Comparison of ENCODE assay signal across 18 cellular contexts in the genomic region with DNA sequence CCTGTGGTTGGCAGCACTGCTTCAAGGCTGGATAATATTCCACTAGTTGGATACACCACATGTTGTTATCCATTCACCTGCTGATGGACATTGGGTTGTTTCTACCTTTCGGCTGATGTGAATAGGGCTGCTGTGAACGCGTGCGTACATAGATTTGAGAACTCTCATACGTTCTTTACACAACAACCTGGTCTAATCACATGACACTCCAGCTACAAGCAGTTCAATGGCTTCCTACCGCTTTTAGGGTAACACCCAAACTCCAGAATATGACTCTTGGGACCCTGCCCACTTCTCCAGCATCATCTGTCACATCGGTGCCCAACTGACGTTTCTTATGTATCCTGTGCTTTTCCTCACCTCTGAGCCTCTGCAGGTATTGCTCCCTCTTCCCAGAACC.
A peak's percentile ranks its signal among the peaks of the same experiment; 100 is the strongest.
DNase-seq lines count a peak whose midpoint lies in the region; ATAC-seq and TF ChIP-seq lines count a peak whose summit lies in the region.
"Had no signal": no experiment of that assay in that cellular context is flagged by ENCODE, and none has a peak within 500 bp of the region (broad histone marks: within the 10 kb centered on the region; RNA-seq: fewer than 3 reads in every experiment).

No MANE protein-coding gene starts in this region.

- no peaks in the 10 kb centered on the region for H3K27me3 ChIP-seq in Karpas-422 (ENCODE audit: low read length)
- peaks cover 23% of the 10 kb centered on the region for H3K27me3 ChIP-seq in neutrophil
- no peaks in the 10 kb centered on the region for H3K27me3 ChIP-seq in testis
- H3K27me3 ChIP-seq in suprapubic skin, result no peaks in the 10 kb centered on the region
- H3K27me3 ChIP-seq: brain microvascular endothelial cell, heart right ventricle had no signal

- H3K27ac Mint-ChIP-seq in activated CD4-positive, alpha-beta T cell treated with anti-CD3 and anti-CD28 coated beads for 36 hours, result peak overlapping the region; percentile 93
- H3K27ac Mint-ChIP-seq in activated naive CD8-positive, alpha-beta T cell, result peak overlapping the region; percentile 89

- H3K4me1 ChIP-seq in Karpas-422 (ENCODE audit: low read length) (peaks cover 30% of the 10 kb centered on the region), neutrophil (ENCODE audit: control insufficient read depth in 1 of 2, insufficient read depth in 1 of 2, low read depth in 1 of 2, low read length in 1 of 2) (peaks cover 12 to 23% of the 10 kb centered on the region in 2 experiments), testis (peaks cover 5% of the 10 kb centered on the region), suprapubic skin (peaks cover 46% of the 10 kb centered on the region)
- H3K4me1 ChIP-seq: parathyroid adenoma had no signal

- CTCF ChIA-PET in activated CD4-positive, alpha-beta T cell treated with anti-CD3 and anti-CD28 coated beads for 36 hours (lab: Charles Lee), result interaction anchor here (0.7 to 6.3 kb wide), 6 partner anchors 8 to 239 kb away, joined by 3 to 68 read pairs (median 5); no protein-coding TSS in a partner anchor

- peak overlapping the region; percentile 64 for H3K4me2 ChIP-seq in Karpas-422 (ENCODE audit: low read depth, low read length, poor library complexity, severe bottlenecking)

- H3K27ac ChIP-seq in Karpas-422 (ENCODE audit: low read length) (peak overlapping the region; percentile 54; the same call in 1 of the 2 replicates), neutrophil (peak overlapping the region; percentile 69), testis (no peak overlapping the region), suprapubic skin (no peak overlapping the region)
- H3K27ac ChIP-seq: brain microvascular endothelial cell, parathyroid adenoma, SK-N-MC had no signal

- H3K4me3 Mint-ChIP-seq in activated CD4-positive, alpha-beta T cell treated with anti-CD3 and anti-CD28 coated beads for 36 hours, result peak overlapping the region; percentile 76
- H3K4me3 Mint-ChIP-seq in activated naive CD8-positive, alpha-beta T cell, result peak overlapping the region; percentile 57

- no peaks in the 10 kb centered on the region for H3K9me3 ChIP-seq in Karpas-422 (ENCODE audit: low read length)
- H3K9me3 ChIP-seq in neutrophil, result no peaks in the 10 kb centered on the region
- no peaks in the 10 kb centered on the region for H3K9me3 ChIP-seq in testis
- H3K9me3 ChIP-seq in suprapubic skin, result no peaks in the 10 kb centered on the region
- H3K9me3 ChIP-seq: heart right ventricle, mucosa of descending colon had no signal

- TF ChIP-seq CTCF in neutrophil (IDR thresholded peaks at IDR 0.05), result no peak
- no peak for TF ChIP-seq CTCF in testis (IDR thresholded peaks at IDR 0.05)
- TF ChIP-seq CTCF in suprapubic skin (IDR thresholded peaks at IDR 0.05), result no peak

- no peak for ATAC-seq in activated CD4-positive, alpha-beta T cell treated with anti-CD3 and anti-CD28 coated beads for 36 hours
- ATAC-seq: heart right ventricle had no signal

- WGBS in testis, 2 donors, result 65 to 85% methylated on average over 8 of the region's 8 CpGs
- WGBS in suprapubic skin, result 57% methylated on average over 8 of the region's 8 CpGs

- DNase-seq in activated CD4-positive, alpha-beta T cell treated with anti-CD3 and anti-CD28 coated beads for 36 hours, result no peak
- DNase-seq in activated CD4-positive, alpha-beta T cell treated with anti-CD3 and anti-CD28 coated beads for 4 hours, result no peak
- no peak for DNase-seq in Karpas-422
- DNase-seq in testis, result no peak
- DNase-seq in NCI-H2029 (lab: John Stamatoyannopoulos, UW), result no peak
- DNase-seq in suprapubic skin (ENCODE audit: low spot score in 2 of 2), result no peak
- DNase-seq: 8988T, brain microvascular endothelial cell, COR-L47, dorsolateral prefrontal cortex, heart right ventricle, NCI-H146, NCI-H446 treated with DMSO at 0.1 percent for 48 hours had no signal

- H3K36me3 ChIP-seq in Karpas-422 (ENCODE audit: insufficient read depth, low read length) (no peaks in the 10 kb centered on the region), neutrophil (no peaks in the 10 kb centered on the region), testis (ENCODE audit: low read depth, missing control alignments) (no peaks in the 10 kb centered on the region), suprapubic skin (no peaks in the 10 kb centered on the region)
- H3K36me3 ChIP-seq: brain microvascular endothelial cell had no signal

- no peak for TF ChIP-seq EP300 in suprapubic skin (IDR thresholded peaks at IDR 0.05)

- POLR2A ChIA-PET in activated CD4-positive, alpha-beta T cell treated with anti-CD3 and anti-CD28 coated beads for 36 hours (lab: Charles Lee), result interaction anchor here (0.6 to 1.4 kb wide), 4 partner anchors 17 to 241 kb away, joined by 3 to 9 read pairs (median 3); no protein-coding TSS in a partner anchor

- no peaks in the 10 kb centered on the region for H3K9me2 ChIP-seq in Karpas-422 (replicated peaks; ENCODE audit: insufficient read depth, low read length)

- no peaks in the 10 kb centered on the region for H4K20me1 ChIP-seq in Karpas-422 (ENCODE audit: insufficient read depth, low read depth, low read length)

- peak overlapping the region; percentile 42; the same call in 1 of the 2 replicates for H3K4me3 ChIP-seq in Karpas-422 (ENCODE audit: low read length)
- no peak overlapping the region for H3K4me3 ChIP-seq in neutrophil (ENCODE audit: low read depth in 1 of 2, low read length in 1 of 2)
- H3K4me3 ChIP-seq in testis, result no peak overlapping the region
- no peak overlapping the region for H3K4me3 ChIP-seq in suprapubic skin
- H3K4me3 ChIP-seq: dorsolateral prefrontal cortex, heart right ventricle, mucosa of descending colon, SK-N-MC had no signal

- H3K27me3 Mint-ChIP-seq in activated CD4-positive, alpha-beta T cell treated with anti-CD3 and anti-CD28 coated beads for 36 hours, result no peaks in the 10 kb centered on the region
- H3K27me3 Mint-ChIP-seq in activated naive CD8-positive, alpha-beta T cell, result no peaks in the 10 kb centered on the region

- intact Hi-C loops in activated CD4-positive, alpha-beta T cell treated with anti-CD3 and anti-CD28 coated beads for 36 hours (cut with DNase I, micrococcal nuclease), result loop anchor here (5.0 kb wide), 2 partner anchors 371 to 394 kb away; a partner anchor contains a TSS
- intact Hi-C loops in testis (cut with DNase I; ENCODE audit: low total_unique reads), result no loop called here

- H3K4me1 Mint-ChIP-seq in activated CD4-positive, alpha-beta T cell treated with anti-CD3 and anti-CD28 coated beads for 36 hours, result peaks cover 94% of the 10 kb centered on the region
- H3K4me1 Mint-ChIP-seq in activated naive CD8-positive, alpha-beta T cell (ENCODE audit: low read depth), result peaks cover 97% of the 10 kb centered on the region

- H3K9me3 Mint-ChIP-seq in activated CD4-positive, alpha-beta T cell treated with anti-CD3 and anti-CD28 coated beads for 36 hours (ENCODE audit: low read depth), result no peaks in the 10 kb centered on the region
- H3K9me3 Mint-ChIP-seq in activated naive CD8-positive, alpha-beta T cell (ENCODE audit: low read depth), result no peaks in the 10 kb centered on the region

- no peaks in the 10 kb centered on the region for H3K79me2 ChIP-seq in Karpas-422 (ENCODE audit: low read length)
- H3K79me2 ChIP-seq: parathyroid adenoma had no signal

- TF ChIP-seq POLR2A in testis (IDR thresholded peaks at IDR 0.05) (no peak), suprapubic skin (IDR thresholded peaks at IDR 0.05) (no peak)

- peak overlapping the region; percentile 61; the same call in 1 of the 2 replicates for H3K9ac ChIP-seq in Karpas-422 (ENCODE audit: low read length)
- H3K9ac ChIP-seq: parathyroid adenoma had no signal

- H2AFZ ChIP-seq in Karpas-422 (ENCODE audit: low read length), result peak overlapping the region; percentile 76; the same call in 1 of the 2 replicates
- H2AFZ ChIP-seq: parathyroid adenoma had no signal

- no peaks in the 10 kb centered on the region for H3K36me3 Mint-ChIP-seq in activated CD4-positive, alpha-beta T cell treated with anti-CD3 and anti-CD28 coated beads for 36 hours (ENCODE audit: low read depth)
- no peaks in the 10 kb centered on the region for H3K36me3 Mint-ChIP-seq in activated naive CD8-positive, alpha-beta T cell

Comparison
In these comparisons a context has a peak if more than half of its experiments do, and no peak if none do; other contexts are left out.
1. H3K27ac ChIP-seq: peak in Karpas-422 (single experiment) and neutrophil (single experiment); none in testis (0 of 2) and suprapubic skin (single experiment).